ENCODE assay signal across 8 cellular contexts in the genomic region with DNA sequence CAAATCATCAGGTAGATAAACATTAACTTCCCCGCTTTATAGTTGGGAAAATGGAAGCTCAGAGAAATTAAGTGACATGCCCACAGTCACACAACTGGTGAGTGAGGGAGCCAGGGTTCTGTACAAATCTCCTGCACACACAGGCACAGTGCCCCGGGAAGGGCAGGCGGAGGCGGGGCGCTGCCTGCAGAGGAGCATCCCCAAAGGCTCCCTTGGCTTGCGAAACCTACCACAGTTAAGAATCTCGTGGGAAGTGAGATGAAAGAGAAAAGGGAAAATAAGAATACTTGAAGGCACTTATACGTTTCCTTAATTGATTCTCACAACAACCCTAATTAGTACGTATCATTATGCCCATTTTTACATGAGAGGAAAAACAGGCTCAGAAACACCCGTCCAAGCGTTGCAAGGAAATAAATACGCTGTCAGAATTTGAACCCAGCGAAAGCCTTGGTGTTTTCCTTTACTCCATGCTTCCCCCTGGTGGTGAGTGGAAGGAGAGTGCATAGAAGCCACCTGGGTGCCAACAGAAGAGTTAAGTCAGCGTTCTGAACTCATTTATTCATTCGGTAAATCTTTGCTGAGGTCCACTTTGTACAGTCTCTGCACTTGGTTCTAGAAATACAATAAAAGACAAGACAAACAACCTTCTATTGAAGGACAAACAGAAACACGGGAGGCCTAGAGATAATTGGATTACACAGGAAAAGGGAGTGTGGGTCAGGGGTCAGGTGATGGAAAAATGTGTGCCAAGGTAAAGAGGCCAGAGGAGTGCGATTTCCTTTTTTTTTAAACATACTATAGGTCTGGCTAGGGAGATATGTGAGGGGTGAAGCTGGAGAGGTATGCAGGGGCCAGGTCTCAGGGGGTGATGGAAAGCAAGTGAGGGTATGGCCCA. TPM values are rescaled to one million over a fixed set of nuclear protein-coding genes. Genes with fewer than 3 reads are reported as not detected.
DNase-seq lines count a peak whose midpoint lies in the region; ATAC-seq and TF ChIP-seq lines count a peak whose summit lies in the region.

No MANE protein-coding gene starts in this region.

- no peaks in the 10 kb centered on the region for H3K4me1 ChIP-seq in aorta (ENCODE audit: control insufficient read depth in 1 of 2, insufficient read depth in 2 of 2, low read length in 2 of 2)

- ATAC-seq in WTC11, result peak; percentile 34
- ATAC-seq in aorta (ENCODE audit: low FRiP score), result peak; percentile 76

- no peak overlapping the region for H3K27ac ChIP-seq in aorta (ENCODE audit: low read depth in 1 of 2, low read length in 2 of 2)

- H3K9me3 Mint-ChIP-seq in WTC11, result no peaks in the 10 kb centered on the region
- no peaks in the 10 kb centered on the region for H3K9me3 Mint-ChIP-seq in endothelial cell (ENCODE audit: unreplicated experiment)
- H3K9me3 Mint-ChIP-seq in nephron progenitor cell, result no peaks in the 10 kb centered on the region

- in situ Hi-C loops in ACHN (cut with HindIII; ENCODE audit: low pct_ligation_motif_present, low pct_unique_long_range_greater_than_20kb, low sequenced_read_pairs), result no loop called here

- H3K4me3 Mint-ChIP-seq in WTC11 (no peak overlapping the region), endothelial cell (ENCODE audit: unreplicated experiment) (no peak overlapping the region), nephron progenitor cell (no peak overlapping the region)

- H3K27ac Mint-ChIP-seq in WTC11 (no peak overlapping the region), endothelial cell (ENCODE audit: unreplicated experiment) (no peak overlapping the region), nephron progenitor cell (no peak overlapping the region)

- H3K27me3 Mint-ChIP-seq in WTC11 (ENCODE audit: low read depth) (no peaks in the 10 kb centered on the region), endothelial cell (ENCODE audit: unreplicated experiment) (peaks cover 2% of the 10 kb centered on the region), nephron progenitor cell (ENCODE audit: low read depth, poor library complexity) (peaks cover 8% of the 10 kb centered on the region)

- CTCF ChIA-PET in WTC11 (lab: Charles Lee), result interaction anchor here (0.6 to 2.0 kb wide), 19 partner anchors 9 to 368 kb away, joined by 3 to 28 read pairs (median 5); a partner anchor contains a TSS

- no peak overlapping the region for H3K4me3 ChIP-seq in GM12864 (ENCODE audit: low read depth, low read length)
- H3K4me3 ChIP-seq in aorta (ENCODE audit: low read length in 2 of 2), result no peak overlapping the region

- H3K9me3 ChIP-seq in aorta (ENCODE audit: control insufficient read depth, low read length), result no peaks in the 10 kb centered on the region

- DNase-seq in ACHN (peak; percentile 68), GM12864 (ENCODE audit: low read depth) (no peak), NCI-H187 treated with DMSO at 0.1 percent for 48 hours (lab: John Stamatoyannopoulos, UW) (peak; percentile 57), WTC11 (ENCODE audit: low spot score) (peak; percentile 55), endothelial cell (ENCODE audit: low spot score) (peak; percentile 60), nephron progenitor cell (peak; percentile 37), aorta (no peak), mesenteric fat pad (ENCODE audit: low spot score) (no peak)

- TF ChIP-seq CTCF in GM12864 (IDR thresholded peaks at IDR 0.05; ENCODE audit: low read depth, low read length, missing control alignments), result peak; percentile 90
- TF ChIP-seq CTCF in WTC11 (IDR thresholded peaks at IDR 0.05), result peak; percentile 84
- peak; percentile 85 for TF ChIP-seq CTCF in endothelial cell (IDR thresholded peaks at IDR 0.05; ENCODE audit: unreplicated experiment)
- peak; percentile 76 for TF ChIP-seq CTCF in nephron progenitor cell (IDR thresholded peaks at IDR 0.05)

- H3K36me3 ChIP-seq in aorta (ENCODE audit: control insufficient read depth in 1 of 2, insufficient read depth in 2 of 2, low read length in 1 of 2), result peaks cover 1 to 2% of the 10 kb centered on the region in 2 donors

- intact Hi-C loops in aorta (cut with DNase I), result loop anchor here in 1 of 2 donors (1.0 kb wide), 1 partner anchor 147 kb away; no protein-coding TSS in a partner anchor

- H3K27me3 ChIP-seq in aorta (ENCODE audit: control insufficient read depth in 1 of 2, insufficient read depth in 2 of 2, low read length in 1 of 2), result no peaks in the 10 kb centered on the region

- H3K4me1 Mint-ChIP-seq in WTC11 (peaks cover 11% of the 10 kb centered on the region), endothelial cell (ENCODE audit: unreplicated experiment) (peaks cover 30% of the 10 kb centered on the region), nephron progenitor cell (peaks cover 34% of the 10 kb centered on the region)

- peaks cover 7% of the 10 kb centered on the region; the same call in 1 of the 2 replicates for H3K36me3 Mint-ChIP-seq in WTC11
- H3K36me3 Mint-ChIP-seq in endothelial cell (ENCODE audit: low read depth, unreplicated experiment), result peaks cover 16% of the 10 kb centered on the region
- peaks cover 48% of the 10 kb centered on the region for H3K36me3 Mint-ChIP-seq in nephron progenitor cell (ENCODE audit: low read depth)

- 64 to 68% methylated on average over 17 of the region's 17 CpGs for WGBS in aorta, 2 donors

- POLR2A ChIA-PET in WTC11 (lab: Charles Lee), result no interaction called here

TF ChIP-seq in WTC11, 78 proteins besides CTCF, POLR2A, EP300 and RAD21 (continues in another document):
- TF ChIP-seq, protein P1, sequence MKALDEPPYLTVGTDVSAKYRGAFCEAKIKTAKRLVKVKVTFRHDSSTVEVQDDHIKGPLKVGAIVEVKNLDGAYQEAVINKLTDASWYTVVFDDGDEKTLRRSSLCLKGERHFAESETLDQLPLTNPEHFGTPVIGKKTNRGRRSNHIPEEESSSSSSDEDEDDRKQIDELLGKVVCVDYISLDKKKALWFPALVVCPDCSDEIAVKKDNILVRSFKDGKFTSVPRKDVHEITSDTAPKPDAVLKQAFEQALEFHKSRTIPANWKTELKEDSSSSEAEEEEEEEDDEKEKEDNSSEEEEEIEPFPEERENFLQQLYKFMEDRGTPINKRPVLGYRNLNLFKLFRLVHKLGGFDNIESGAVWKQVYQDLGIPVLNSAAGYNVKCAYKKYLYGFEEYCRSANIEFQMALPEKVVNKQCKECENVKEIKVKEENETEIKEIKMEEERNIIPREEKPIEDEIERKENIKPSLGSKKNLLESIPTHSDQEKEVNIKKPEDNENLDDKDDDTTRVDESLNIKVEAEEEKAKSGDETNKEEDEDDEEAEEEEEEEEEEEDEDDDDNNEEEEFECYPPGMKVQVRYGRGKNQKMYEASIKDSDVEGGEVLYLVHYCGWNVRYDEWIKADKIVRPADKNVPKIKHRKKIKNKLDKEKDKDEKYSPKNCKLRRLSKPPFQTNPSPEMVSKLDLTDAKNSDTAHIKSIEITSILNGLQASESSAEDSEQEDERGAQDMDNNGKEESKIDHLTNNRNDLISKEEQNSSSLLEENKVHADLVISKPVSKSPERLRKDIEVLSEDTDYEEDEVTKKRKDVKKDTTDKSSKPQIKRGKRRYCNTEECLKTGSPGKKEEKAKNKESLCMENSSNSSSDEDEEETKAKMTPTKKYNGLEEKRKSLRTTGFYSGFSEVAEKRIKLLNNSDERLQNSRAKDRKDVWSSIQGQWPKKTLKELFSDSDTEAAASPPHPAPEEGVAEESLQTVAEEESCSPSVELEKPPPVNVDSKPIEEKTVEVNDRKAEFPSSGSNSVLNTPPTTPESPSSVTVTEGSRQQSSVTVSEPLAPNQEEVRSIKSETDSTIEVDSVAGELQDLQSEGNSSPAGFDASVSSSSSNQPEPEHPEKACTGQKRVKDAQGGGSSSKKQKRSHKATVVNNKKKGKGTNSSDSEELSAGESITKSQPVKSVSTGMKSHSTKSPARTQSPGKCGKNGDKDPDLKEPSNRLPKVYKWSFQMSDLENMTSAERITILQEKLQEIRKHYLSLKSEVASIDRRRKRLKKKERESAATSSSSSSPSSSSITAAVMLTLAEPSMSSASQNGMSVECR (CRISPR knock-in tag; IDR thresholded peaks at IDR 0.05; ENCODE audit: borderline replicate concordance), result no peak
- TF ChIP-seq, protein P2, sequence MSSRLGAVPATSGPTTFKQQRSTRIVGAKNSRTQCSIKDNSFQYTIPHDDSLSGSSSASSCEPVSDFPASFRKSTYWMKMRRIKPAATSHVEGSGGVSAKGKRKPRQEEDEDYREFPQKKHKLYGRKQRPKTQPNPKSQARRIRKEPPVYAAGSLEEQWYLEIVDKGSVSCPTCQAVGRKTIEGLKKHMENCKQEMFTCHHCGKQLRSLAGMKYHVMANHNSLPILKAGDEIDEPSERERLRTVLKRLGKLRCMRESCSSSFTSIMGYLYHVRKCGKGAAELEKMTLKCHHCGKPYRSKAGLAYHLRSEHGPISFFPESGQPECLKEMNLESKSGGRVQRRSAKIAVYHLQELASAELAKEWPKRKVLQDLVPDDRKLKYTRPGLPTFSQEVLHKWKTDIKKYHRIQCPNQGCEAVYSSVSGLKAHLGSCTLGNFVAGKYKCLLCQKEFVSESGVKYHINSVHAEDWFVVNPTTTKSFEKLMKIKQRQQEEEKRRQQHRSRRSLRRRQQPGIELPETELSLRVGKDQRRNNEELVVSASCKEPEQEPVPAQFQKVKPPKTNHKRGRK (CRISPR knock-in tag; IDR thresholded peaks at IDR 0.05; ENCODE audit: borderline replicate concordance), result no peak
- TF ChIP-seq ZNF232 (CRISPR knock-in tag; IDR thresholded peaks at IDR 0.05) (no peak), IRF2 (CRISPR knock-in tag; IDR thresholded peaks at IDR 0.05; ENCODE audit: borderline replicate concordance, low read depth) (no peak), CBFB (CRISPR knock-in tag; IDR thresholded peaks at IDR 0.05; ENCODE audit: low read depth) (no peak)
- TF ChIP-seq, protein P3, sequence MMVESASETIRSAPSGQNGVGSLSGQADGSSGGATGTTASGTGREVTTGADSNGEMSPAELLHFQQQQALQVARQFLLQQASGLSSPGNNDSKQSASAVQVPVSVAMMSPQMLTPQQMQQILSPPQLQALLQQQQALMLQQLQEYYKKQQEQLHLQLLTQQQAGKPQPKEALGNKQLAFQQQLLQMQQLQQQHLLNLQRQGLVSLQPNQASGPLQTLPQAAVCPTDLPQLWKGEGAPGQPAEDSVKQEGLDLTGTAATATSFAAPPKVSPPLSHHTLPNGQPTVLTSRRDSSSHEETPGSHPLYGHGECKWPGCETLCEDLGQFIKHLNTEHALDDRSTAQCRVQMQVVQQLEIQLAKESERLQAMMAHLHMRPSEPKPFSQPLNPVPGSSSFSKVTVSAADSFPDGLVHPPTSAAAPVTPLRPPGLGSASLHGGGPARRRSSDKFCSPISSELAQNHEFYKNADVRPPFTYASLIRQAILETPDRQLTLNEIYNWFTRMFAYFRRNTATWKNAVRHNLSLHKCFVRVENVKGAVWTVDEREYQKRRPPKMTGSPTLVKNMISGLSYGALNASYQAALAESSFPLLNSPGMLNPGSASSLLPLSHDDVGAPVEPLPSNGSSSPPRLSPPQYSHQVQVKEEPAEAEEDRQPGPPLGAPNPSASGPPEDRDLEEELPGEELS (CRISPR knock-in tag; IDR thresholded peaks at IDR 0.05), result no peak

RNA-seq across cellular contexts. Expression of a gene that starts 28.4 kb away (rescaled TPM):
- total RNA-seq in WTC11 (2021) (31.5 to 35.6 TPM (median 33.3 TPM) in 3 replicates), endothelial cell (ENCODE audit: unreplicated experiment) (19.2 TPM), aorta (10 to 100 TPM; 13.4 to 15.6 TPM), mesenteric fat pad (8.0 TPM)
- 10 to 100 TPM in 1 of 2 donors, 1 to 10 TPM in 1; 5.9 to 24.0 TPM for polyA plus RNA-seq in aorta

Comparison
In these comparisons a context has a peak if more than half of its experiments do, and no peak if none do; other contexts are left out.
1. DNase-seq: peak in ACHN (single experiment), NCI-H187 treated with DMSO at 0.1 percent for 48 hours (single experiment), WTC11 (single experiment), endothelial cell (single experiment) and nephron progenitor cell (single experiment); none in GM12864 (single experiment), aorta (0 of 2) and mesenteric fat pad (single experiment).
2. Peak in every context shown above with its lines, with median percentiles within 50 percentile points of each other: CTCF ChIP-seq.